ENCODE assay signal across 1 cellular context in genomic region chr17:70054961-70055360, GRCh38.
TF ChIP-seq lines count a peak whose summit lies in the region.

No MANE protein-coding gene starts in this region.

TF ChIP-seq in H1, 55 proteins besides CTCF, POLR2A, EP300 and RAD21:
- TF ChIP-seq ATF3 (IDR thresholded peaks at IDR 0.05; ENCODE audit: insufficient read depth, low read depth, low read length) (no peak), RXRA (IDR thresholded peaks at IDR 0.05; ENCODE audit: insufficient read depth, low read depth, low read length) (no peak), NRF1 (IDR thresholded peaks at IDR 0.05; ENCODE audit: low read depth, low read length) (no peak), CBX8 (IDR thresholded peaks at IDR 0.05; ENCODE audit: borderline replicate concordance, low read depth, low read length) (no peak), CHD7 (IDR thresholded peaks at IDR 0.05; ENCODE audit: insufficient replicate concordance, low read length) (no peak), SIN3A (conservative IDR thresholded peaks at IDR 0.05 in 1 of 2, IDR thresholded peaks at IDR 0.05 in 1 of 2; ENCODE audit: low read depth in 1 of 2, low read length in 2 of 2) (no peak), SP1 (IDR thresholded peaks at IDR 0.05; ENCODE audit: low read depth, low read length) (no peak), SIX5 (IDR thresholded peaks at IDR 0.05; ENCODE audit: low read depth, low read length) (no peak), BCL11A (IDR thresholded peaks at IDR 0.05; ENCODE audit: low read depth in 2 of 2, low read length in 2 of 2) (no peak), KDM1A (IDR thresholded peaks at IDR 0.05; ENCODE audit: borderline replicate concordance, low read length) (no peak), NANOG (IDR thresholded peaks at IDR 0.05; ENCODE audit: insufficient read depth, low read depth, low read length, poor library complexity, severe bottlenecking) (no peak), TAF7 (optimal IDR thresholded peaks at IDR 0.05; ENCODE audit: borderline replicate concordance, low read depth, low read length) (no peak), CHD1 (IDR thresholded peaks at IDR 0.05; ENCODE audit: low read depth, low read length) (no peak), CEBPB (IDR thresholded peaks at IDR 0.05; ENCODE audit: low read depth, low read length) (no peak)
